Comparison of ENCODE assay signal across 23 cellular contexts in genomic region chr6:1063671-1064355, GRCh38.
DNase-seq lines count a peak whose midpoint lies in the region; ATAC-seq and TF ChIP-seq lines count a peak whose summit lies in the region.
"Had no signal": no experiment of that assay in that cellular context is flagged by ENCODE, and none has a peak within 500 bp of the region (broad histone marks: within the 10 kb centered on the region; RNA-seq: fewer than 3 reads in every experiment).

No MANE protein-coding gene starts in this region.

- POLR2A ChIA-PET in RWPE1 (lab: Yijun Ruan, JAX; ENCODE audit: low non-redundant PET): no interaction called here
- POLR2A ChIA-PET in T-cell (lab: Charles Lee): no interaction called here

- H3K9me3 ChIP-seq in suprapubic skin: no peaks in the 10 kb centered on the region
- H3K9me3 ChIP-seq: sigmoid colon, thoracic aorta had no signal

- H3K4me3 ChIP-seq in suprapubic skin: no peak overlapping the region
- H3K4me3 ChIP-seq: coronary artery, sigmoid colon, thoracic aorta had no signal

- WGBS in suprapubic skin: 53% methylated on average over 13 of the region's 13 CpGs

- no peaks in the 10 kb centered on the region for H3K9me3 Mint-ChIP-seq in T-cell
- H3K9me3 Mint-ChIP-seq: activated naive CD8-positive, alpha-beta T cell treated with anti-CD3 and anti-CD28 coated beads, Interleukin-2, amount 10 ng/mL, durations not matched to agents 7 days and 5 days; activated T-helper 17 cell treated with anti-CD3 and anti-CD28 coated beads, Interleukin-2, amount 50 U/mL, for 72 hours; brain; nephron; stimulated activated effector memory CD8-positive, alpha-beta T cell treated with anti-CD3 and anti-CD28 coated beads, Interleukin-12 subunit alpha, Interleukin-12 subunit beta, amount 100 ng/mL, for 72 hours had no signal

- no peak for ATAC-seq in GM21515 (IDR thresholded peaks at IDR 0.05; ENCODE audit: unreplicated experiment)
- no peak for ATAC-seq in T-cell (replicated peaks in 1 of 4)
- ATAC-seq: activated CD4-positive, alpha-beta T cell treated with anti-CD3 and anti-CD28 coated beads for 36 hours; activated T-helper 17 cell treated with anti-CD3 and anti-CD28 coated beads, Interleukin-2, amount 50 U/mL, for 72 hours; left cardiac atrium; Right ventricle myocardium inferior; stimulated activated effector memory CD8-positive, alpha-beta T cell treated with anti-CD3 and anti-CD28 coated beads, Interleukin-12 subunit alpha, Interleukin-12 subunit beta, amount 100 ng/mL, for 72 hours had no signal

- no peaks in the 10 kb centered on the region for H3K36me3 ChIP-seq in suprapubic skin
- H3K36me3 ChIP-seq: sigmoid colon, thoracic aorta had no signal

- no peaks in the 10 kb centered on the region for H3K36me3 Mint-ChIP-seq in T-cell
- H3K36me3 Mint-ChIP-seq: activated naive CD8-positive, alpha-beta T cell treated with anti-CD3 and anti-CD28 coated beads, Interleukin-2, amount 10 ng/mL, durations not matched to agents 7 days and 5 days; brain; stimulated activated effector memory CD8-positive, alpha-beta T cell treated with anti-CD3 and anti-CD28 coated beads, Interleukin-12 subunit alpha, Interleukin-12 subunit beta, amount 100 ng/mL, for 72 hours had no signal

- TF ChIP-seq POLR2A in suprapubic skin (IDR thresholded peaks at IDR 0.05): no peak

- CTCF ChIA-PET in RWPE1 (lab: Yijun Ruan, JAX): interaction anchor here (0.6 to 1.0 kb wide), 3 partner anchors 103 to 387 kb away, joined by 4 to 7 read pairs (median 4); no protein-coding TSS in a partner anchor
- CTCF ChIA-PET in T-cell (lab: Charles Lee): no interaction called here

- peak; percentile 66 for DNase-seq in EH (ENCODE audit: low read depth)
- DNase-seq in RWPE1 (ENCODE audit: low spot score): peak; percentile 47
- peak; percentile 38 for DNase-seq in fibroblast of gingiva (ENCODE audit: low read depth)
- DNase-seq in suprapubic skin (ENCODE audit: low spot score in 2 of 2): no peak
- DNase-seq in GM13976 (ENCODE audit: low spot score): no peak
- no peak for DNase-seq in T-cell
- no peak for DNase-seq in effector CD8-positive, alpha-beta T cell (lab: John Stamatoyannopoulos, UW)
- DNase-seq: activated CD4-positive, alpha-beta T cell treated with anti-CD3 and anti-CD28 coated beads for 36 hours; activated naive CD8-positive, alpha-beta T cell treated with anti-CD3 and anti-CD28 coated beads, Interleukin-2, amount 10 ng/mL, durations not matched to agents 7 days and 5 days; left cardiac atrium; NCI-H1436 treated with DMSO at 0.1 percent for 48 hours; NCI-H2171 treated with DMSO at 0.1 percent for 48 hours; NCI-H69; sigmoid colon; SW 1271 had no signal

- H3K27ac ChIP-seq in RWPE1: no peak overlapping the region
- H3K27ac ChIP-seq in suprapubic skin: peak overlapping the region; percentile 46
- H3K27ac ChIP-seq: coronary artery, sigmoid colon, thoracic aorta had no signal

- H3K27me3 ChIP-seq in suprapubic skin: no peaks in the 10 kb centered on the region
- H3K27me3 ChIP-seq: sigmoid colon had no signal

- no peak overlapping the region for H3K4me3 Mint-ChIP-seq in T-cell
- H3K4me3 Mint-ChIP-seq: activated CD4-positive, alpha-beta T cell treated with anti-CD3 and anti-CD28 coated beads for 36 hours; activated naive CD8-positive, alpha-beta T cell treated with anti-CD3 and anti-CD28 coated beads, Interleukin-2, amount 10 ng/mL, durations not matched to agents 7 days and 5 days; activated T-helper 17 cell treated with anti-CD3 and anti-CD28 coated beads, Interleukin-2, amount 50 U/mL, for 72 hours; brain; nephron; stimulated activated effector memory CD8-positive, alpha-beta T cell treated with anti-CD3 and anti-CD28 coated beads, Interleukin-12 subunit alpha, Interleukin-12 subunit beta, amount 100 ng/mL, for 72 hours had no signal

- no peak for TF ChIP-seq EP300 in suprapubic skin (IDR thresholded peaks at IDR 0.05)

- in situ Hi-C loops in GM13976 (cut with MboI; ENCODE audit: low sequenced_read_pairs, unreplicated experiment): no loop called here

- no peak for TF ChIP-seq CTCF in RWPE1 (conservative IDR thresholded peaks at IDR 0.05; ENCODE audit: low read depth)
- no peak for TF ChIP-seq CTCF in suprapubic skin (IDR thresholded peaks at IDR 0.05)
- no peak for TF ChIP-seq CTCF in GM13976 (IDR thresholded peaks at IDR 0.05; ENCODE audit: borderline replicate concordance, control extremely low read depth, extremely low read depth, insufficient read depth, missing control alignments)

- H3K27ac Mint-ChIP-seq in T-cell: no peak overlapping the region
- H3K27ac Mint-ChIP-seq: activated CD4-positive, alpha-beta T cell treated with anti-CD3 and anti-CD28 coated beads for 36 hours; activated naive CD8-positive, alpha-beta T cell treated with anti-CD3 and anti-CD28 coated beads, Interleukin-2, amount 10 ng/mL, durations not matched to agents 7 days and 5 days; activated T-helper 17 cell treated with anti-CD3 and anti-CD28 coated beads, Interleukin-2, amount 50 U/mL, for 72 hours; nephron; stimulated activated effector memory CD8-positive, alpha-beta T cell treated with anti-CD3 and anti-CD28 coated beads, Interleukin-12 subunit alpha, Interleukin-12 subunit beta, amount 100 ng/mL, for 72 hours had no signal

- peaks cover 10 to 42% of the 10 kb centered on the region in 2 donors for H3K27me3 Mint-ChIP-seq in T-cell

- peaks cover 7% of the 10 kb centered on the region for H3K4me1 ChIP-seq in suprapubic skin

- no peaks in the 10 kb centered on the region for H3K4me1 Mint-ChIP-seq in T-cell
- H3K4me1 Mint-ChIP-seq: activated CD4-positive, alpha-beta T cell treated with anti-CD3 and anti-CD28 coated beads for 36 hours; activated naive CD8-positive, alpha-beta T cell treated with anti-CD3 and anti-CD28 coated beads, Interleukin-2, amount 10 ng/mL, durations not matched to agents 7 days and 5 days; activated T-helper 17 cell treated with anti-CD3 and anti-CD28 coated beads, Interleukin-2, amount 50 U/mL, for 72 hours; stimulated activated effector memory CD8-positive, alpha-beta T cell treated with anti-CD3 and anti-CD28 coated beads, Interleukin-12 subunit alpha, Interleukin-12 subunit beta, amount 100 ng/mL, for 72 hours had no signal

Comparison
In these comparisons a context has a peak if more than half of its experiments do, and no peak if none do; other contexts are left out.
1. DNase-seq: peak in EH (single experiment), RWPE1 (single experiment) and fibroblast of gingiva (single experiment); none in suprapubic skin (0 of 2), GM13976 (single experiment), T-cell (0 of 34) and effector CD8-positive, alpha-beta T cell (single experiment).